8 cellular contexts compared by ENCODE assay signal in the genomic region with DNA sequence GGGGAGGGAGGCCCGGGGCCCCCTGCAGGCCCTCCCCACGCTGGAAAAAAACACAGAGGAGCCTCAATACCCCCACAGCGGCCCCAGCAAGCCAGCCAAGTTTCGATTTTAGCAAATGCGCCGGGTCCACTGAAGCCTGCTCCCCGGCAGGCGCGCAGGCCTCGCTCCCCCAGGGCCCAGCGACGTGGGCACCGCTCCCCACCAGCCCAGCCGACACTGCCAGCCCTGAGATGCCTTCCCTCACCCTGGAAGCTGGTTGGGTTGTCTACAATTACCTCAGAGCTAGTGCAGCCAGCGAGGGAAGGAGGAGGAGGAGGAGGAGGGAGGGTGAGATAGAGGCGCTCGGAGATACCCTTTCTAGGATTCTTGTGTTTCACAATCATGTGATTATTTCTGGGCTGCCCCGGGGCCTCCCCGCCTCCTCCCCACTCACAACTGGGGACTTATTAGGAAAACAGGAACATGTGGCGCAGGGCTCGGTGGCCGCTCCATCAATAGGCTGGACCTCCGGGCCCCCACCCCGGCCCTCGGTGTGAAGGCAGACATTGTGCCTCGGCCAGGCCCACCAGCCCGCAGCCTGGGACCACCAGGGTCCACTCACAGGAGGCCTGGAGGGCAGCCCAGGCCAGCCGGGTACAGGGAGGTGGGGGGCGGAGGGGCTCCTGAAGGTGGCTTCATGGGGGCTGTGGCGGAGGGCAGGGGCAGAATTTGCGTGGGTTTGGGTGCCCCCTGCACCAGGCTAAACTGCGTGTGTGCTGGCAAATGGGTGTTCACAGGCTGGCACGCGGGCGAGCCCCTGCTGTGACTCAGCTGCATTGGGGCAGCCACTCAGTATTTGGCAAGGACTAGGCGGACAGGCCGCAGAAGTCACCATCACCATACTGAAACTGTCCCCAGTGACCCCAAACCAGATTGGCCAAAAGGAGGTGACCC.
A peak's percentile ranks its signal among the peaks of the same experiment; 100 is the strongest.
DNase-seq lines count a peak whose midpoint lies in the region; ATAC-seq, FAIRE-seq and TF ChIP-seq lines count a peak whose summit lies in the region.

No MANE protein-coding gene starts in this region.

- 0 out of 2 replicates have a peak, but pooled peaks cover 5% of the 10 kb centered on the region for H4K20me1 ChIP-seq in K562 (replicated peaks; ENCODE audit: control insufficient read depth, insufficient read depth, low read length)

- TF ChIP-seq POLR2A in K562 (conservative IDR thresholded peaks at IDR 0.05) (no peak), right lobe of liver (IDR thresholded peaks at IDR 0.05) (no peak)

- H3K36me3 ChIP-seq in K562 (ENCODE audit: control insufficient read depth, insufficient read depth, low read length) (peaks cover 27% of the 10 kb centered on the region; the same call in 2 of the 3 replicates), right lobe of liver (no peaks in the 10 kb centered on the region)

- POLR2A ChIA-PET in K562 (lab: Yijun Ruan, JAX) = no interaction called here

- H3K4me1 Mint-ChIP-seq in stimulated activated memory B cell treated with anti-CD40 and anti-IgM and Interleukin-4, amounts not matched to agents 10 μg/mL and 1 μg/mL and 100 μg/mL, for 72 hours = peaks cover 70% of the 10 kb centered on the region

- peaks cover 4% of the 10 kb centered on the region for H3K9me1 ChIP-seq in K562 (ENCODE audit: control insufficient read depth, insufficient read depth, low read length)

- no peak overlapping the region for H3K4me3 ChIP-seq in K562
- H3K4me3 ChIP-seq in right lobe of liver = peak overlapping the region in 2 of 3 donors; percentile 2 to 24

- CTCF ChIA-PET in K562 (lab: Yijun Ruan, JAX; ENCODE audit: low intra/inter-chr PET ratio) = no interaction called here

- BruUV-seq in K562 (replicated peaks; lab: Mats Ljungman, UMichigan) = no TSS peak

- no peak overlapping the region for H2AFZ ChIP-seq in K562 (ENCODE audit: low read depth, low read length)

- H3K27me3 ChIP-seq in K562 (ENCODE audit: control insufficient read depth in 2 of 2, insufficient read depth in 2 of 2, low read length in 2 of 2) (no peaks in the 10 kb centered on the region), right lobe of liver (no peaks in the 10 kb centered on the region)

- ATAC-seq in HG02610 (IDR thresholded peaks at IDR 0.05; ENCODE audit: unreplicated experiment) = peak; percentile 41
- ATAC-seq in K562 = no peak
- ATAC-seq in right lobe of liver = peak; percentile 34 to 67 (median 48)
- peak; percentile 71 for ATAC-seq in stimulated activated memory B cell treated with anti-CD40 and anti-IgM and Interleukin-4, amounts not matched to agents 10 μg/mL and 1 μg/mL and 100 μg/mL, for 72 hours

- H3K9me3 ChIP-seq in K562 (replicated peaks; ENCODE audit: control insufficient read depth, insufficient read depth, low read depth, low read length) (no peaks in the 10 kb centered on the region), right lobe of liver (no peaks in the 10 kb centered on the region)

- no peaks in the 10 kb centered on the region for H3K9me3 Mint-ChIP-seq in stimulated activated memory B cell treated with anti-CD40 and anti-IgM and Interleukin-4, amounts not matched to agents 10 μg/mL and 1 μg/mL and 100 μg/mL, for 72 hours

- no peak for FAIRE-seq in K562 (lab: Jason Lieb, UNC)

- peak overlapping the region; percentile 90 for H3K4me3 Mint-ChIP-seq in stimulated activated memory B cell treated with anti-CD40 and anti-IgM and Interleukin-4, amounts not matched to agents 10 μg/mL and 1 μg/mL and 100 μg/mL, for 72 hours

- no peaks in the 10 kb centered on the region for H3K79me2 ChIP-seq in K562 (ENCODE audit: control insufficient read depth, insufficient read depth, low read length)

- H3K36me3 Mint-ChIP-seq in stimulated activated memory B cell treated with anti-CD40 and anti-IgM and Interleukin-4, amounts not matched to agents 10 μg/mL and 1 μg/mL and 100 μg/mL, for 72 hours = peaks cover 46% of the 10 kb centered on the region

- intact Hi-C loops in K562 (cut with micrococcal nuclease) = no loop called here
- intact Hi-C loops in right lobe of liver (cut with DNase I) = no loop called here

- DNase-seq in CMK (ENCODE audit: low read depth) (peak; percentile 41), T-helper 22 cell (ENCODE audit: low read depth) (peak; percentile 69), K562 (ENCODE audit: extremely low read depth in 1 of 4, low spot score in 3 of 4) (no peak), right lobe of liver (peak in 1 of 3 donors; percentile 59), NCI-H446 (lab: John Stamatoyannopoulos, UW) (no peak), glomerular visceral epithelial cell (ENCODE audit: extremely low spot score) (no peak)

- in situ Hi-C loops in K562 (cut with MboI) = no loop called here

- TF ChIP-seq EP300 in K562 (IDR thresholded peaks at IDR 0.05; ENCODE audit: low read length) = no peak

- H3K27ac ChIP-seq in K562 (ENCODE audit: extremely low read depth, low read depth, low read length) = no peak overlapping the region
- no peak overlapping the region for H3K27ac ChIP-seq in right lobe of liver

- no peak overlapping the region for H3K4me2 ChIP-seq in K562 (ENCODE audit: insufficient read depth, low read length)

- no peaks in the 10 kb centered on the region for H3K27me3 Mint-ChIP-seq in stimulated activated memory B cell treated with anti-CD40 and anti-IgM and Interleukin-4, amounts not matched to agents 10 μg/mL and 1 μg/mL and 100 μg/mL, for 72 hours

- 86% methylated on average over 30 of the region's 37 CpGs for WGBS in K562 (ENCODE audit: insufficient coverage, low coverage, missing lambda C conversion rate)
- WGBS in right lobe of liver (ENCODE audit: insufficient coverage, low coverage, low lambda C conversion rate, missing lambda C conversion rate) = 50% methylated on average over 5 of the region's 37 CpGs

- H3K9ac ChIP-seq in K562 (ENCODE audit: insufficient read depth in 1 of 2, low read depth in 2 of 2, low read length in 2 of 2) = no peak overlapping the region

- TF ChIP-seq CTCF in K562 (IDR thresholded peaks at IDR 0.05 in 2 of 3, conservative IDR thresholded peaks at IDR 0.05 in 1 of 3; ENCODE audit: insufficient read depth in 2 of 3, low read depth in 1 of 3, low read length in 3 of 3) = no peak
- TF ChIP-seq CTCF in right lobe of liver (IDR thresholded peaks at IDR 0.05) = no peak

- no peak for TF ChIP-seq RAD21 in K562 (CRISPR knock-in tag; conservative IDR thresholded peaks at IDR 0.05 in 1 of 2, IDR thresholded peaks at IDR 0.05 in 1 of 2)

- H3K4me1 ChIP-seq in K562 (replicated peaks in 1 of 2; ENCODE audit: control insufficient read depth in 2 of 2, insufficient read depth in 2 of 2, low read length in 2 of 2) (peaks cover 0 to 40% of the 10 kb centered on the region in 2 experiments; a peak in 2 of 5 replicates), right lobe of liver (peaks cover 0 to 6% (median 2%) of the 10 kb centered on the region in 4 donors)

- peak overlapping the region; percentile 92 for H3K27ac Mint-ChIP-seq in stimulated activated memory B cell treated with anti-CD40 and anti-IgM and Interleukin-4, amounts not matched to agents 10 μg/mL and 1 μg/mL and 100 μg/mL, for 72 hours

TF ChIP-seq in K562, 482 proteins besides CTCF, POLR2A, EP300 and RAD21 (continues in another document):
- TF ChIP-seq ZNF263 (CRISPR knock-in tag; IDR thresholded peaks at IDR 0.05; ENCODE audit: borderline replicate concordance) (peak; percentile 17; the same call in 1 of the 2 replicates), ZNF311 (CRISPR knock-in tag; IDR thresholded peaks at IDR 0.05) (no peak), CSDE1 (IDR thresholded peaks at IDR 0.05) (no peak), ZNF668 (CRISPR knock-in tag; IDR thresholded peaks at IDR 0.05) (no peak), SAP30 (IDR thresholded peaks at IDR 0.05; ENCODE audit: borderline replicate concordance, insufficient read depth, low read depth, low read length, poor library complexity, severe bottlenecking) (no peak), ZNF282 (CRISPR knock-in tag; IDR thresholded peaks at IDR 0.05) (no peak), FOXP1 (CRISPR knock-in tag; IDR thresholded peaks at IDR 0.05) (no peak), CXXC5 (CRISPR knock-in tag; IDR thresholded peaks at IDR 0.05) (no peak), ZNF121 (CRISPR knock-in tag; conservative IDR thresholded peaks at IDR 0.05) (no peak), SIRT6 (IDR thresholded peaks at IDR 0.05; ENCODE audit: low read depth, low read length) (no peak), RERE (CRISPR knock-in tag; IDR thresholded peaks at IDR 0.05; ENCODE audit: borderline replicate concordance) (no peak)

Comparison
In these comparisons a context has a peak if more than half of its experiments do, and no peak if none do; other contexts are left out.
1. DNase-seq: peak in CMK (single experiment) and T-helper 22 cell (single experiment); none in K562 (0 of 4), NCI-H446 (0 of 2) and glomerular visceral epithelial cell (single experiment).